ENCODE assay signal across 2 cellular contexts in genomic region chr5:123398058-123398728, GRCh38.
A peak's percentile ranks its signal among the peaks of the same experiment; 100 is the strongest.
TF ChIP-seq lines count a peak whose summit lies in the region.

No MANE protein-coding gene starts in this region.

TF ChIP-seq in K562, 482 proteins besides CTCF, POLR2A, EP300 and RAD21:
- TF ChIP-seq SPI1 (IDR thresholded peaks at IDR 0.05; ENCODE audit: borderline replicate concordance, low read depth, low read length) = peak; percentile 62
- TF ChIP-seq ZNF124 (CRISPR knock-in tag; IDR thresholded peaks at IDR 0.05) = no peak

TF ChIP-seq in GM23338, 12 proteins besides CTCF, POLR2A, EP300 and RAD21:
- no peak for TF ChIP-seq ZNF331 (CRISPR knock-in tag; IDR thresholded peaks at IDR 0.05; ENCODE audit: low read depth)
- TF ChIP-seq JUNB (IDR thresholded peaks at IDR 0.05; ENCODE audit: unreplicated experiment) = no peak
- TF ChIP-seq STAT1 (IDR thresholded peaks at IDR 0.05; ENCODE audit: unreplicated experiment) = no peak
- TF ChIP-seq NANOG (IDR thresholded peaks at IDR 0.05; ENCODE audit: borderline replicate concordance) = no peak
- TF ChIP-seq REST (IDR thresholded peaks at IDR 0.05; ENCODE audit: unreplicated experiment) = no peak
- no peak for TF ChIP-seq EZH2 (IDR thresholded peaks at IDR 0.05; ENCODE audit: low read depth, unreplicated experiment)
- no peak for TF ChIP-seq EZH2phosphoT487 (IDR thresholded peaks at IDR 0.05; ENCODE audit: unreplicated experiment)
